In the genomic region with DNA sequence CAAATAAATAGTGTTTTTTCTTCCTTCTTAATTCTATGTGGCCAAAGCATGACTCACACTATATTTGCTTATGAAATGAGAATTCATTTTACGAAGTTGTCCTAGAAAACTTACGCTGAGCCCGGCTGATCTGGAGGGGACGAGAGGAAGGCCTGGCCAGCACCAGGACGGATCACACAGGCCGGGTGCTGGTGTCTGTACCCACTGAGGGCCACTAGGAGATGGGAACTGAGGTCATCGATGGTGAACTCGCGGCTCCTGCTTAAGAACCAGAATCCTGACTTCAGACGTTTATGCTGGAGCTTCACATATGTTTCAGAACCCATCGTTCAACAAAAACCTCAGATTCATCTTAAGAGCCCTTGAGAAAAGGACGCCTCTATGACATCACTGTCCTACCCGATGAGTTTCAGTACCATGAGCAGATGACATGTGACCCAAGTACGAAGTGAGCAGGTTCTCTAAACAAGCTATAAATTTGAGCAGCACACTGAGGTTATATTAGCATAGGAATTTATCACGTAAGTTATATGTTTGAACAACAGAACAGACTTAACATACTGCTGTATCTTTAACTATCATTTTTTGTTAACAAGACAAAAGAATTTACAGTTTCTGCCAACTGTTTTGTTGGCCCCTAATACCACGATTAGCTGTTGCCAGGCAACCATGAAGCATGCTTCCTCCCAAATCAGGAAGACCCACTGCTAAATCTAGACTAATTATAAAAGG, we compare ENCODE assay signal across 8 cellular contexts.
DNase-seq lines count a peak whose midpoint lies in the region; ATAC-seq and TF ChIP-seq lines count a peak whose summit lies in the region.

No MANE protein-coding gene starts in this region.

- H3K27ac ChIP-seq in HUES6 (ENCODE audit: low read depth, low read length) (peak overlapping the region; percentile 69), testis (peak overlapping the region; percentile 76 to 88)

- no peaks in the 10 kb centered on the region for H3K9me3 Mint-ChIP-seq in activated naive CD8-positive, alpha-beta T cell treated with anti-CD3 and anti-CD28 coated beads, Interleukin-2, amount 50 U/mL, for 24 hours
- no peaks in the 10 kb centered on the region for H3K9me3 Mint-ChIP-seq in immature natural killer cell

- H3K27me3 ChIP-seq in HUES6 (ENCODE audit: control insufficient read depth, insufficient read depth, low read length) (no peaks in the 10 kb centered on the region), testis (no peaks in the 10 kb centered on the region)

- H3K9ac ChIP-seq in HUES6 (ENCODE audit: low read length), result no peak overlapping the region

- intact Hi-C loops in testis (cut with DNase I; ENCODE audit: low total_unique reads), result no loop called here

- H3K4me3 Mint-ChIP-seq in activated naive CD8-positive, alpha-beta T cell treated with anti-CD3 and anti-CD28 coated beads, Interleukin-2, amount 50 U/mL, for 24 hours, result peak overlapping the region; percentile 45
- H3K4me3 Mint-ChIP-seq in immature natural killer cell, result peak overlapping the region in 2 of 5 donors; percentile 8 to 19

- H3K9me3 ChIP-seq in HUES6 (ENCODE audit: control insufficient read depth, insufficient read depth, low read depth, low read length) (no peaks in the 10 kb centered on the region), testis (no peaks in the 10 kb centered on the region)

- H3K4me3 ChIP-seq in HUES6 (ENCODE audit: low read depth, low read length), result no peak overlapping the region
- H3K4me3 ChIP-seq in testis, result no peak overlapping the region

- TF ChIP-seq CTCF in GM10266 (IDR thresholded peaks at IDR 0.05; ENCODE audit: control insufficient read depth, insufficient read depth, low read depth, missing control alignments), result no peak
- no peak for TF ChIP-seq CTCF in testis (IDR thresholded peaks at IDR 0.05)

- TF ChIP-seq POLR2A in testis (IDR thresholded peaks at IDR 0.05), result no peak

- H3K27me3 Mint-ChIP-seq in activated naive CD8-positive, alpha-beta T cell treated with anti-CD3 and anti-CD28 coated beads, Interleukin-2, amount 50 U/mL, for 24 hours, result no peaks in the 10 kb centered on the region
- peaks cover 0 to 6% (median 6%) of the 10 kb centered on the region in 3 donors for H3K27me3 Mint-ChIP-seq in immature natural killer cell (ENCODE audit: low read depth in 3 of 3)

- peak overlapping the region; percentile 90 for H3K27ac Mint-ChIP-seq in activated naive CD8-positive, alpha-beta T cell treated with anti-CD3 and anti-CD28 coated beads, Interleukin-2, amount 50 U/mL, for 24 hours
- peak overlapping the region in 5 of 6 donors; percentile 4 to 64 (median 30) for H3K27ac Mint-ChIP-seq in immature natural killer cell

- peak; percentile 46 for ATAC-seq in GM21381 (IDR thresholded peaks at IDR 0.05; ENCODE audit: unreplicated experiment)
- no peak for ATAC-seq in activated naive CD8-positive, alpha-beta T cell treated with anti-CD3 and anti-CD28 coated beads, Interleukin-2, amount 50 U/mL, for 24 hours

- peak; percentile 51 for DNase-seq in GM10266 (ENCODE audit: extremely low spot score)
- DNase-seq in activated naive CD8-positive, alpha-beta T cell treated with anti-CD3 and anti-CD28 coated beads, Interleukin-2, amount 50 U/mL, for 24 hours, result no peak
- DNase-seq in immature natural killer cell, result no peak
- DNase-seq in testis, result no peak
- no peak for DNase-seq in hippocampal formation (lab: John Stamatoyannopoulos, UW)
- DNase-seq in SW 1271 (lab: John Stamatoyannopoulos, UW), result no peak

- WGBS in testis, 2 donors, result 60 to 62% methylated on average over 16 of the region's 16 CpGs

- peaks cover 20% of the 10 kb centered on the region for H3K36me3 Mint-ChIP-seq in activated naive CD8-positive, alpha-beta T cell treated with anti-CD3 and anti-CD28 coated beads, Interleukin-2, amount 50 U/mL, for 24 hours (ENCODE audit: low read depth)
- peaks cover 3 to 8% (median 4%) of the 10 kb centered on the region in 3 donors for H3K36me3 Mint-ChIP-seq in immature natural killer cell

- H3K36me3 ChIP-seq in HUES6 (ENCODE audit: control insufficient read depth, insufficient read depth, low read length) (peaks cover 12% of the 10 kb centered on the region), testis (ENCODE audit: low read depth, missing control alignments) (no peaks in the 10 kb centered on the region)

- peaks cover 76% of the 10 kb centered on the region for H3K4me1 ChIP-seq in HUES6 (ENCODE audit: control insufficient read depth, insufficient read depth, low read length)
- H3K4me1 ChIP-seq in testis, result peaks cover 33% of the 10 kb centered on the region

- H3K4me1 Mint-ChIP-seq in activated naive CD8-positive, alpha-beta T cell treated with anti-CD3 and anti-CD28 coated beads, Interleukin-2, amount 50 U/mL, for 24 hours, result peaks cover 60% of the 10 kb centered on the region
- H3K4me1 Mint-ChIP-seq in immature natural killer cell, result peaks cover 62 to 85% of the 10 kb centered on the region in 2 donors
